In the genomic region with DNA sequence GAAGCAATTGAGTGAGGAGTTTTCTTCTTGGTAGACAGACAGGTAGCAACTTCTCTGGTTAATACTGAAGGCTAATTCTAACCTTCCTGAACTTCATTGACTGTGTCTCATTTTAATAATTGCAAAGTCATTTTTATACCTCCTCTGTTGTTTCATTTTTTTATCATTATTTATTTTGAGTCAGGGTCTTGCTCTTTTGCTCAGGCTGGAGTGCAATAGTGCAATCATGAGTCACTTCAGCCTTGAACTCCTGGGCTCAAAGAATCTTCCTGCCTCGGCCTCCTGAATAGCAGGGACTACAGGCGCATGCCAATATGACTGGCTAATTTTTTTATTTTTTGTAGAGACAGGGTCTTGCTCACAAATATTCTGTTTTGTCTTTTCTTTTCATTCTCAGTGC, we compare ENCODE assay signal across 13 cellular contexts. TPM values are rescaled to one million over a fixed set of nuclear protein-coding genes. Genes with fewer than 3 reads are reported as not detected.
DNase-seq lines count a peak whose midpoint lies in the region; ATAC-seq and TF ChIP-seq lines count a peak whose summit lies in the region.
"Had no signal": no experiment of that assay in that cellular context is flagged by ENCODE, and none has a peak within 500 bp of the region (broad histone marks: within the 10 kb centered on the region; RNA-seq: fewer than 3 reads in every experiment).

No MANE protein-coding gene starts in this region.

- no peaks in the 10 kb centered on the region for H3K27me3 Mint-ChIP-seq in activated CD4-positive, alpha-beta T cell treated with anti-CD3 and anti-CD28 coated beads, Interleukin-2, amount 10 ng/mL, durations not matched to agents 24 days and 14 days
- H3K27me3 Mint-ChIP-seq in progenitor cell of endocrine pancreas = no peaks in the 10 kb centered on the region
- H3K27me3 Mint-ChIP-seq: stimulated activated naive B cell treated with anti-CD40 and anti-IgM and Interleukin-4, amounts not matched to agents 10 μg/mL and 1 μg/mL and 100 μg/mL, for 72 hours had no signal

- H3K9me3 ChIP-seq in KOPT-K1 (ENCODE audit: insufficient read depth, low read length, poor library complexity, severe bottlenecking) = no peaks in the 10 kb centered on the region
- H3K9me3 ChIP-seq: HAP-1 had no signal

- intact Hi-C loops in activated CD4-positive, alpha-beta T cell treated with anti-CD3 and anti-CD28 coated beads, Interleukin-2, amount 10 ng/mL, durations not matched to agents 24 days and 14 days (cut with micrococcal nuclease) = loop anchor here (10.0 kb wide), 2 partner anchors 381 to 671 kb away; partner anchors contain the start of genes ABI1, MASTL and YME1L1

- H3K27ac Mint-ChIP-seq in activated CD4-positive, alpha-beta T cell treated with anti-CD3 and anti-CD28 coated beads, Interleukin-2, amount 10 ng/mL, durations not matched to agents 24 days and 14 days = peak overlapping the region; percentile 68
- H3K27ac Mint-ChIP-seq in activated naive CD4-positive, alpha-beta T cell treated with anti-CD3 and anti-CD28 coated beads, Interleukin-2, amount 50 U/mL, for 72 hours = peak overlapping the region; percentile 40 to 93
- H3K27ac Mint-ChIP-seq in progenitor cell of endocrine pancreas = peak overlapping the region; percentile 34

- peak overlapping the region; percentile 12 for H3K4me3 Mint-ChIP-seq in activated CD4-positive, alpha-beta T cell treated with anti-CD3 and anti-CD28 coated beads, Interleukin-2, amount 10 ng/mL, durations not matched to agents 24 days and 14 days
- no peak overlapping the region for H3K4me3 Mint-ChIP-seq in progenitor cell of endocrine pancreas (ENCODE audit: low read depth)

- H3K36me3 Mint-ChIP-seq in activated CD4-positive, alpha-beta T cell treated with anti-CD3 and anti-CD28 coated beads, Interleukin-2, amount 10 ng/mL, durations not matched to agents 24 days and 14 days (ENCODE audit: low read depth) = peaks cover 10% of the 10 kb centered on the region
- peaks cover 2 to 5% of the 10 kb centered on the region in 2 donors for H3K36me3 Mint-ChIP-seq in activated naive CD4-positive, alpha-beta T cell treated with anti-CD3 and anti-CD28 coated beads, Interleukin-2, amount 50 U/mL, for 72 hours
- H3K36me3 Mint-ChIP-seq in progenitor cell of endocrine pancreas (ENCODE audit: insufficient read depth) = no peaks in the 10 kb centered on the region

- no peak for TF ChIP-seq CTCF in progenitor cell of endocrine pancreas (IDR thresholded peaks at IDR 0.05; ENCODE audit: unreplicated experiment)

- no peaks in the 10 kb centered on the region for H3K36me3 ChIP-seq in KOPT-K1 (ENCODE audit: insufficient read depth, low read length)
- H3K36me3 ChIP-seq: HAP-1 had no signal

- H3K4me1 Mint-ChIP-seq in activated CD4-positive, alpha-beta T cell treated with anti-CD3 and anti-CD28 coated beads, Interleukin-2, amount 10 ng/mL, durations not matched to agents 24 days and 14 days = peaks cover 63% of the 10 kb centered on the region
- peaks cover 27% of the 10 kb centered on the region for H3K4me1 Mint-ChIP-seq in progenitor cell of endocrine pancreas (ENCODE audit: low read depth)

- H3K9me3 Mint-ChIP-seq in activated CD4-positive, alpha-beta T cell treated with anti-CD3 and anti-CD28 coated beads, Interleukin-2, amount 10 ng/mL, durations not matched to agents 24 days and 14 days = no peaks in the 10 kb centered on the region
- H3K9me3 Mint-ChIP-seq in activated naive CD4-positive, alpha-beta T cell treated with anti-CD3 and anti-CD28 coated beads, Interleukin-2, amount 50 U/mL, for 72 hours = no peaks in the 10 kb centered on the region
- no peaks in the 10 kb centered on the region for H3K9me3 Mint-ChIP-seq in progenitor cell of endocrine pancreas (ENCODE audit: low read depth)
- H3K9me3 Mint-ChIP-seq: stimulated activated naive B cell treated with anti-CD40 and anti-IgM and Interleukin-4, amounts not matched to agents 10 μg/mL and 1 μg/mL and 100 μg/mL, for 72 hours had no signal

- no peak for ATAC-seq in activated naive CD4-positive, alpha-beta T cell treated with anti-CD3 and anti-CD28 coated beads, Interleukin-2, amount 50 U/mL, for 72 hours
- ATAC-seq: stimulated activated naive B cell treated with anti-CD40 and anti-IgM and Interleukin-4, amounts not matched to agents 10 μg/mL and 1 μg/mL and 100 μg/mL, for 72 hours had no signal

- DNase-seq in activated CD4-positive, alpha-beta T cell treated with anti-CD3 and anti-CD28 coated beads, Interleukin-2, amount 10 ng/mL, durations not matched to agents 24 days and 14 days = no peak
- DNase-seq in activated CD4-positive, alpha-beta T cell treated with anti-CD3 and anti-CD28 coated beads for 48 hours = no peak
- no peak for DNase-seq in activated naive CD4-positive, alpha-beta T cell treated with anti-CD3 and anti-CD28 coated beads, Interleukin-2, amount 50 U/mL, for 72 hours (ENCODE audit: low spot score in 2 of 2)
- DNase-seq in progenitor cell of endocrine pancreas (ENCODE audit: low spot score, unreplicated experiment) = no peak
- no peak for DNase-seq in GM03348 (ENCODE audit: low spot score)
- no peak for DNase-seq in hypothalamus (lab: John Stamatoyannopoulos, UW)
- DNase-seq in NCI-H524 (lab: John Stamatoyannopoulos, UW) = no peak
- DNase-seq: activated CD4-positive, alpha-beta T cell treated with anti-CD3 and anti-CD28 coated beads for 4 hours; foreskin fibroblast; NCI-H446 treated with DMSO at 0.1 percent for 48 hours; stimulated activated naive B cell treated with anti-CD40 and anti-IgM and Interleukin-4, amounts not matched to agents 10 μg/mL and 1 μg/mL and 100 μg/mL, for 72 hours had no signal

- H3K27ac ChIP-seq in KOPT-K1 (ENCODE audit: low read depth, low read length, poor library complexity, severe bottlenecking) = peak overlapping the region; percentile 100

RNA-seq across cellular contexts. Expression of gene APBB1IP, which starts 45.4 kb away (rescaled TPM):
- 40.0 and 41.3 TPM in 2 replicates for total RNA-seq in activated CD4-positive, alpha-beta T cell treated with anti-CD3 and anti-CD28 coated beads, Interleukin-2, amount 10 ng/mL, durations not matched to agents 24 days and 14 days
- total RNA-seq in activated naive CD4-positive, alpha-beta T cell treated with anti-CD3 and anti-CD28 coated beads, Interleukin-2, amount 50 U/mL, for 72 hours = 10 to 100 TPM; 31.1 to 43.1 TPM
- 0.24 and 0.38 TPM in 2 replicates for total RNA-seq in progenitor cell of endocrine pancreas

Comparison
In these comparisons a context has a peak if more than half of its experiments do, and no peak if none do; other contexts are left out.
1. RNA of gene APBB1IP, which starts 45.4 kb away (total RNA-seq): 31.1 to 43.1 TPM in activated naive CD4-positive, alpha-beta T cell treated with anti-CD3 and anti-CD28 coated beads, Interleukin-2, amount 50 U/mL, for 72 hours and 40.0 to 41.3 TPM in activated CD4-positive, alpha-beta T cell treated with anti-CD3 and anti-CD28 coated beads, Interleukin-2, amount 10 ng/mL, durations not matched to agents 24 days and 14 days; 0.24 to 0.38 TPM in progenitor cell of endocrine pancreas; every median in the first group is over 10 times any median in the second.
2. Peak in every context shown above with its lines, with median percentiles within 50 percentile points of each other: H3K27ac Mint-ChIP-seq.